ENCODE assay signal across 9 cellular contexts in the genomic region with DNA sequence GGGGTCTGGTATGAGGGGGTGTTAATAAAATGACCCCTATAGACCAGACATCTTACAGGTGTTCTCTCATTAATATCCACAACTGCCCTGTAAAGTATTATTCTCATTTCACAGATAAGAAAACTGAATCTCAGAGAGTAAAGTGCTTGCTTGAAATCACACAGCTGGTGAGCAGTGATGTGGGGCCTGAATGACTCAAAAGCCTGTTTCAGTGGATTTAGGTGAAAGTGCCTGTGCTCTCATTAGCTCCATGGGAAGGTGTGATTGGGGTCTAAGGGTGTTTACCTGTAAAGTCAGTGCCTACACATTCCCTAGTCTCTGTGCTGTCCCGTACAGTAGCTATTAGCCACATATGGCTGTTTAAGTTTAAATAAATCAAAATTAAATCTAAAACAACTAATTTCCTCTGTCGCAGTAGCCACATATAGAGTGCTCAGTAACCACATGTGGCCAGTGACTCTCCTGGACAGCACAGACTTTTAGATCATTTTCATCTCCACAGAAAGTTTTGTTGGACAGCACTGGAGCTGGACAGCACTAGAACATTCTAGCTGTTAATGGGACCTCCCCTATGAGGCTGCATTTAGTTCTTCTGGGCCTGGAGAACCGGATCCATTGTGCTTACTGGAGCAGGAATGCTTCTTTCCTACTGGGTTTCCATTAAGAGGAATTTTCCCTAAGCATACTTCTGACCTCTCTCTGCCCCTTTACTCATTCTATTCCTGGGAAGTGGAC. TPM values are rescaled to one million over a fixed set of nuclear protein-coding genes. Genes with fewer than 3 reads are reported as not detected.
A peak's percentile ranks its signal among the peaks of the same experiment; 100 is the strongest.
DNase-seq lines count a peak whose midpoint lies in the region; ATAC-seq, FAIRE-seq and TF ChIP-seq lines count a peak whose summit lies in the region.
"Had no signal": no experiment of that assay in that cellular context is flagged by ENCODE, and none has a peak within 500 bp of the region (broad histone marks: within the 10 kb centered on the region; RNA-seq: fewer than 3 reads in every experiment).

No MANE protein-coding gene starts in this region.

- H3K9me3 ChIP-seq in tibial artery, result no peaks in the 10 kb centered on the region
- H3K9me3 ChIP-seq in HepG2 (ENCODE audit: low read length), result no peaks in the 10 kb centered on the region

- TF ChIP-seq CTCF in tibial artery (IDR thresholded peaks at IDR 0.05), result no peak
- TF ChIP-seq CTCF in HepG2 (CRISPR knock-in tag; IDR thresholded peaks at IDR 0.05), result no peak
- TF ChIP-seq CTCF in D721Med (IDR thresholded peaks at IDR 0.05; ENCODE audit: insufficient read depth, missing control alignments), result no peak

- no peaks in the 10 kb centered on the region for H3K79me2 ChIP-seq in HepG2 (ENCODE audit: insufficient read depth, low read length)

- TF ChIP-seq RAD21 in HepG2 (CRISPR knock-in tag; IDR thresholded peaks at IDR 0.05), result no peak

- no peak overlapping the region for H3K4me2 ChIP-seq in HepG2 (ENCODE audit: low read depth, low read length)

- ATAC-seq in GM19395 (IDR thresholded peaks at IDR 0.05; ENCODE audit: unreplicated experiment) (peak; percentile 94), HG02763 (IDR thresholded peaks at IDR 0.05; ENCODE audit: unreplicated experiment) (peak; percentile 72), HepG2 (no peak)

- in situ Hi-C loops in HepG2 (cut with HindIII; ENCODE audit: extremely low pct_ligation_motif_present, low pct_unique_long_range_greater_than_20kb), result no loop called here

- 59% methylated on average over 3 of the region's 3 CpGs for WGBS in HepG2 (ENCODE audit: low lambda C conversion rate)

- H3K4me1 ChIP-seq in tibial artery, result peaks cover 0 to 17% (median 2%) of the 10 kb centered on the region in 4 donors
- H3K4me1 ChIP-seq in HepG2 (ENCODE audit: insufficient read depth, low read length), result no peaks in the 10 kb centered on the region

- CTCF ChIA-PET in HEK293T (lab: Yijun Ruan, JAX), result no interaction called here
- CTCF ChIA-PET in HepG2 (lab: Yijun Ruan, JAX; ENCODE audit: low intra/inter-chr PET ratio, low total read pairs), result no interaction called here

- no peak overlapping the region for H3K9ac ChIP-seq in HepG2 (ENCODE audit: insufficient read depth, low read depth, low read length)

- H3K27ac ChIP-seq in tibial artery (peak overlapping the region; percentile 17 to 52), HepG2 (ENCODE audit: extremely low read length, insufficient read depth, low read length) (no peak overlapping the region)

- no peak overlapping the region for H2AFZ ChIP-seq in HepG2 (ENCODE audit: low read length)

- no TSS peak for BruUV-seq in HepG2 (replicated peaks; lab: Mats Ljungman, UMichigan)

- H3K4me3 ChIP-seq in tibial artery (no peak overlapping the region), HepG2 (replicated peaks in 1 of 3; ENCODE audit: insufficient read depth in 1 of 3, low read depth in 2 of 3, low read length in 3 of 3) (no peak overlapping the region)

- H3K27me3 ChIP-seq in tibial artery, result no peaks in the 10 kb centered on the region
- H3K27me3 ChIP-seq in HepG2 (ENCODE audit: control insufficient read depth in 1 of 2, insufficient read depth in 2 of 2, low read length in 2 of 2), result peaks cover 0 to 37% of the 10 kb centered on the region in 2 experiments; a peak in 3 of 5 replicates

- TF ChIP-seq EP300 in HepG2 (IDR thresholded peaks at IDR 0.05; ENCODE audit: low read depth in 2 of 2, low read length in 2 of 2) (no peak), HepG2 (CRISPR knock-in tag; IDR thresholded peaks at IDR 0.05; ENCODE audit: borderline replicate concordance) (no peak)

- POLR2A ChIA-PET in HEK293T (lab: Yijun Ruan, JAX), result no interaction called here
- POLR2A ChIA-PET in HepG2 (lab: Yijun Ruan, JAX), result no interaction called here

- H4K20me1 ChIP-seq in HepG2 (ENCODE audit: insufficient read depth, low read length), result no peaks in the 10 kb centered on the region

- peak; percentile 19 for DNase-seq in NCI-H69 (lab: John Stamatoyannopoulos, UW)
- DNase-seq in tibial artery, result no peak
- DNase-seq in HEK293T (ENCODE audit: extremely low spot score), result no peak
- no peak for DNase-seq in HepG2 (ENCODE audit: low spot score)
- DNase-seq in D721Med (ENCODE audit: insufficient read length, low spot score), result no peak
- DNase-seq: activated naive CD4-positive, alpha-beta T cell treated with anti-CD3 and anti-CD28 coated beads, Interleukin-2, amount 50 U/mL, for 16 hours; NCI-H524 treated with DMSO at 0.1 percent for 48 hours had no signal

- FAIRE-seq in HepG2 (lab: Jason Lieb, UNC), result no peak
- no peak for FAIRE-seq in D721Med (lab: Jason Lieb, UNC)

- H3K36me3 ChIP-seq in tibial artery (no peaks in the 10 kb centered on the region), HepG2 (replicated peaks in 1 of 2; ENCODE audit: control insufficient read depth in 1 of 2, insufficient read depth in 2 of 2, low read length in 2 of 2) (no peaks in the 10 kb centered on the region)

- TF ChIP-seq POLR2A in HepG2 (IDR thresholded peaks at IDR 0.05; ENCODE audit: insufficient read depth in 1 of 2, low read depth in 2 of 2, low read length in 2 of 2), result no peak

- intact Hi-C loops in tibial artery (cut with DNase I; ENCODE audit: low total_unique reads) (no loop called here), HepG2 (cut with micrococcal nuclease; ENCODE audit: unreplicated experiment) (no loop called here)

TF ChIP-seq in HEK293T, 16 proteins besides CTCF, POLR2A, EP300 and RAD21:
- TF ChIP-seq NFRKB (IDR thresholded peaks at IDR 0.05) (no peak), FOXA1 (IDR thresholded peaks at IDR 0.05) (no peak), TARDBP (IDR thresholded peaks at IDR 0.05) (no peak), HDGF (IDR thresholded peaks at IDR 0.05; ENCODE audit: borderline replicate concordance) (no peak), CTBP1 (IDR thresholded peaks at IDR 0.05; ENCODE audit: borderline replicate concordance) (no peak), SUZ12 (IDR thresholded peaks at IDR 0.05) (no peak), FOXM1 (IDR thresholded peaks at IDR 0.05; ENCODE audit: borderline replicate concordance) (no peak), L3MBTL2 (conservative IDR thresholded peaks at IDR 0.05) (no peak), ZNF384 (IDR thresholded peaks at IDR 0.05) (no peak)

TF ChIP-seq in HepG2, 621 proteins besides CTCF, POLR2A, EP300 and RAD21:
- no peak for TF ChIP-seq PHF5A (CRISPR knock-in tag; IDR thresholded peaks at IDR 0.05; ENCODE audit: low read depth, unreplicated experiment)

RNA-seq across cellular contexts. Expression of a gene that starts 52.5 kb away (rescaled TPM):
- total RNA-seq in HepG2 (2016; rRNA removed; fragmentation: Illumina TruSeq; extraction: Trizol), result 2.9 and 5.1 TPM in 2 replicates
- 2.5 and 3.1 TPM in 2 replicates for total RNA-seq in HepG2 (2016; cell fraction: cytosol; rRNA removed; fragmentation: Illumina TruSeq; extraction: Trizol; ENCODE audit: low read depth)
- total RNA-seq in HepG2 (2016; cell fraction: insoluble cytoplasmic fraction; rRNA removed; fragmentation: Illumina TruSeq; extraction: Trizol), result 3.4 and 5.4 TPM in 2 replicates
- total RNA-seq in HepG2 (2016; cell fraction: membrane; rRNA removed; fragmentation: Illumina TruSeq; extraction: Trizol), result 1.7 and 2.8 TPM in 2 replicates
- 21.0 and 23.5 TPM in 2 replicates for total RNA-seq in HepG2 (2016; cell fraction: nucleus; rRNA removed; fragmentation: Illumina TruSeq; extraction: Trizol)
- polyA plus RNA-seq in HepG2 (2011; rRNA removed), result 4.6 and 6.5 TPM in 2 replicates
- 3.4 and 5.4 TPM in 2 replicates for polyA plus RNA-seq in HepG2 (2011; cell fraction: cytosol; rRNA removed)
- polyA plus RNA-seq in HepG2 (2011; cell fraction: nucleus; rRNA removed), result 11.1 and 19.1 TPM in 2 replicates
- polyA plus RNA-seq in HepG2 (2012), result 3.4 and 4.0 TPM in 2 replicates
- polyA plus RNA-seq in HepG2 (2016; cell fraction: cytosol; fragmentation: Illumina TruSeq; extraction: Trizol; ENCODE audit: low read depth), result 0.33 and 0.82 TPM in 2 replicates
- polyA plus RNA-seq in HepG2 (2016; cell fraction: insoluble cytoplasmic fraction; fragmentation: Illumina TruSeq; extraction: Trizol; ENCODE audit: low read depth), result 2.0 and 3.2 TPM in 2 replicates
- polyA plus RNA-seq in HepG2 (2016; cell fraction: membrane; fragmentation: Illumina TruSeq; extraction: Trizol; ENCODE audit: low read depth), result 0.60 and 0.90 TPM in 2 replicates
- 12.6 and 13.9 TPM in 2 replicates for polyA plus RNA-seq in HepG2 (2016; cell fraction: nucleus; fragmentation: Illumina TruSeq; extraction: Trizol; ENCODE audit: insufficient read depth, low read depth)
- polyA minus RNA-seq in HepG2 (2011; rRNA and poly(A)+ RNA removed; ENCODE audit: low replicate concordance), result 0.14 and 17.4 TPM in 2 replicates
- 8.4 and 16.5 TPM in 2 replicates for polyA minus RNA-seq in HepG2 (2011; cell fraction: cytosol; rRNA and poly(A)+ RNA removed)
- 49.6 and 67.6 TPM in 2 replicates for polyA minus RNA-seq in HepG2 (2011; cell fraction: nucleus; rRNA and poly(A)+ RNA removed)
